ENCODE assay signal across 15 cellular contexts in the genomic region with DNA sequence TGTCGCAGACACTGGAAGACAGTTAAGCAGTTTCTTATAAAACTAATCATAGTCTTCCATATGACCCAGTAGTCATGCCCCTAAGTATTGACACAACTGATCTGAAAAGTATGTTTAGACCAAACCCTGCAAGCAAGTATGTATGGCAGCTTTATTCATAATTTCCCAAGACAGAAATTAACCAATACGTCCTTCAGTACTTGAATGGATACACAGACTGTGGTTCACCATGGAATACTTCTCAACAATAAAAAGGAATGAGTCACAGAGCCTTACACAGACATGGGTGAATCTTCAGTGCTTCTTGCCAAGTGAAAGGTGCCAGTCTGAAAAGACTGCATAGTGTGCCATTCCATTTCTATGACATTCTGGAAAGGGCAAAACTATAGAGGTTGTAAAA. TPM values are rescaled to one million over a fixed set of nuclear protein-coding genes. Genes with fewer than 3 reads are reported as not detected.
DNase-seq lines count a peak whose midpoint lies in the region; ATAC-seq and TF ChIP-seq lines count a peak whose summit lies in the region.
"Had no signal": no experiment of that assay in that cellular context is flagged by ENCODE, and none has a peak within 500 bp of the region (broad histone marks: within the 10 kb centered on the region; RNA-seq: fewer than 3 reads in every experiment).

No MANE protein-coding gene starts in this region.

- POLR2A ChIA-PET in A673 (lab: Charles Lee; ENCODE audit: low non-redundant PET): no interaction called here

- in situ Hi-C loops in SK-MEL-5 (cut with HindIII; ENCODE audit: low pct_unique_long_range_greater_than_20kb, low sequenced_read_pairs): no loop called here

- H3K27ac ChIP-seq in A673 (ENCODE audit: low read depth, low read length, poor library complexity, severe bottlenecking): peak overlapping the region; percentile 20
- H3K27ac ChIP-seq: body of pancreas, C4-2B, prostate gland had no signal

- H3K27me3 ChIP-seq in A673 (replicated peaks; ENCODE audit: insufficient read depth, low read depth, low read length, poor library complexity): no peaks in the 10 kb centered on the region
- H3K27me3 ChIP-seq: body of pancreas had no signal

- H3K36me3 ChIP-seq in A673 (ENCODE audit: insufficient read depth, low read length, poor library complexity, severe bottlenecking): no peaks in the 10 kb centered on the region
- H3K36me3 ChIP-seq: prostate gland had no signal

- CTCF ChIA-PET in A673 (lab: Charles Lee): interaction anchor here (0.5 kb wide), 1 partner anchor 39 kb away, joined by 3 read pairs; no protein-coding TSS in a partner anchor

- DNase-seq in A673 (ENCODE audit: low spot score) (peak; percentile 50), SK-MEL-5 (ENCODE audit: low read depth, low spot score) (peak; percentile 64), foreskin fibroblast (peak; percentile 65 to 74), posterior cingulate gyrus (no peak), retina (no peak), NCI-H82 treated with DMSO at 0.1 percent for 48 hours (lab: John Stamatoyannopoulos, UW; ENCODE audit: unreplicated experiment) (no peak), NCI-H146 treated with DMSO at 0.1 percent for 48 hours (lab: John Stamatoyannopoulos, UW; ENCODE audit: unreplicated experiment) (no peak)
- DNase-seq: activated CD8-positive, alpha-beta memory T cell treated with anti-CD3 and anti-CD28 coated beads, Interleukin-2, amount 10 ng/mL, durations not matched to agents 7 days and 5 days; body of pancreas; KG1; NCI-H2107; T-helper 9 cell had no signal

- H3K4me3 ChIP-seq in A673 (ENCODE audit: low read depth, low read length, poor library complexity, severe bottlenecking): no peak overlapping the region
- no peak overlapping the region for H3K4me3 ChIP-seq in foreskin fibroblast (ENCODE audit: low read depth in 1 of 2, low read length in 2 of 2)
- H3K4me3 ChIP-seq: body of pancreas, prostate gland had no signal

- BruUV-seq in A673 (replicated peaks; lab: Mats Ljungman, UMichigan): no TSS peak

- intact Hi-C loops in A673 (cut with micrococcal nuclease; ENCODE audit: unreplicated experiment) (no loop called here), posterior cingulate gyrus (cut with DNase I) (no loop called here)

- ATAC-seq in GM18502 (IDR thresholded peaks at IDR 0.05; ENCODE audit: poor library complexity, unreplicated experiment): peak; percentile 10
- ATAC-seq: activated CD8-positive, alpha-beta memory T cell treated with anti-CD3 and anti-CD28 coated beads, Interleukin-2, amount 10 ng/mL, durations not matched to agents 7 days and 5 days; body of pancreas had no signal

- TF ChIP-seq CTCF in A673 (conservative IDR thresholded peaks at IDR 0.05; ENCODE audit: low read depth, low read length) (no peak), foreskin fibroblast (IDR thresholded peaks at IDR 0.05; ENCODE audit: low read depth, low read length) (no peak)

- peaks cover 47% of the 10 kb centered on the region for H3K4me1 ChIP-seq in A673 (ENCODE audit: insufficient read depth, low read length, poor library complexity, severe bottlenecking)
- H3K4me1 ChIP-seq: body of pancreas, prostate gland had no signal

- no peaks in the 10 kb centered on the region for H3K9me3 ChIP-seq in A673 (ENCODE audit: low read depth, low read length, poor library complexity, severe bottlenecking)
- H3K9me3 ChIP-seq: body of pancreas, prostate gland had no signal

RNA-seq across cellular contexts. Expression of a gene that starts 50.2 kb away (rescaled TPM):
- 10.8 and 11.3 TPM in 2 replicates for total RNA-seq in A673 (2021)
- 7.1 and 8.1 TPM in 2 replicates for total RNA-seq in SK-MEL-5 (2014; rRNA removed; shearing (Covaris generic))
- polyA plus RNA-seq in SK-MEL-5 (2015; cell fraction: cytosol; rRNA removed): 4.0 and 5.2 TPM in 2 replicates
- 14.9 and 26.9 TPM in 2 replicates for polyA plus RNA-seq in SK-MEL-5 (2015; cell fraction: nucleus; rRNA removed)

Comparison
In these comparisons a context has a peak if more than half of its experiments do, and no peak if none do; other contexts are left out.
1. DNase-seq: peak in A673 (single experiment), SK-MEL-5 (single experiment) and foreskin fibroblast (2 of 2); none in posterior cingulate gyrus (0 of 10), retina (single experiment), NCI-H82 treated with DMSO at 0.1 percent for 48 hours (single experiment) and NCI-H146 treated with DMSO at 0.1 percent for 48 hours (single experiment).